1 cellular context compared by ENCODE assay signal in the genomic region with DNA sequence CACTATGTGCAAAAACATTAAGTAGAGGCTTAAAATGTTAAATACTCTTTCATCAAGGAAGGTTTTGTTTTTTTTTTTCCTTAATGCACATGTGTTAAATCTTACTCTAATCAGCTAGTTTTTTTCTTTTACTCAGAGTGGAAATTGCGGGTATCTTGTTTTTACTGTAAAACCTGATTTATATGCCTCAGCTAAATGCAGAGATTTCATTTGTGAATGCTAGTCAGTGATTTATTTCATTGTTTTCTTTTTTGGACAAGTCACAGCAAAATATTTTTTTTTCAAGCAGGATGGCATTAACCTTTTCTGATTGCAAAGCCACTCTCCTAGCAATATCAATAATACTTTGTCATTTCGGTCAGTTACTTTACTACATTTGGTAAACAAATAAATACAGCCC.
A peak's percentile ranks its signal among the peaks of the same experiment; 100 is the strongest.
TF ChIP-seq lines count a peak whose summit lies in the region.

No MANE protein-coding gene starts in this region.

TF ChIP-seq in HEK293, 187 proteins besides CTCF, POLR2A, EP300 and RAD21 (continued from another document):
- TF ChIP-seq, protein P1, sequence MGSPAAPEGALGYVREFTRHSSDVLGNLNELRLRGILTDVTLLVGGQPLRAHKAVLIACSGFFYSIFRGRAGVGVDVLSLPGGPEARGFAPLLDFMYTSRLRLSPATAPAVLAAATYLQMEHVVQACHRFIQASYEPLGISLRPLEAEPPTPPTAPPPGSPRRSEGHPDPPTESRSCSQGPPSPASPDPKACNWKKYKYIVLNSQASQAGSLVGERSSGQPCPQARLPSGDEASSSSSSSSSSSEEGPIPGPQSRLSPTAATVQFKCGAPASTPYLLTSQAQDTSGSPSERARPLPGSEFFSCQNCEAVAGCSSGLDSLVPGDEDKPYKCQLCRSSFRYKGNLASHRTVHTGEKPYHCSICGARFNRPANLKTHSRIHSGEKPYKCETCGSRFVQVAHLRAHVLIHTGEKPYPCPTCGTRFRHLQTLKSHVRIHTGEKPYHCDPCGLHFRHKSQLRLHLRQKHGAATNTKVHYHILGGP (tag by site-specific recombination; IDR thresholded peaks at IDR 0.05): peak; percentile 60; the same call in 1 of the 2 replicates
- TF ChIP-seq, protein P2, sequence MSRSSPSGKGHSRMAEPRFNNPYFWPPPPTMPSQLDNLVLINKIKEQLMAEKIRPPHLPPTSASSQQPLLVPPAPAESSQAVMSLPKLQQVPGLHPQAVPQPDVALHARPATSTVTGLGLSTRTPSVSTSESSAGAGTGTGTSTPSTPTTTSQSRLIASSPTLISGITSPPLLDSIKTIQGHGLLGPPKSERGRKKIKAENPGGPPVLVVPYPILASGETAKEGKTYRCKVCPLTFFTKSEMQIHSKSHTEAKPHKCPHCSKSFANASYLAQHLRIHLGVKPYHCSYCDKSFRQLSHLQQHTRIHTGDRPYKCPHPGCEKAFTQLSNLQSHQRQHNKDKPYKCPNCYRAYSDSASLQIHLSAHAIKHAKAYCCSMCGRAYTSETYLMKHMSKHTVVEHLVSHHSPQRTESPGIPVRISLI (tag by site-specific recombination; IDR thresholded peaks at IDR 0.05): peak; percentile 79
- TF ChIP-seq ZNF654 (tag by site-specific recombination; IDR thresholded peaks at IDR 0.05; ENCODE audit: low read depth): 0 out of 2 replicates have a peak, but pooled peaks have one; percentile 2
- TF ChIP-seq, protein P3, sequence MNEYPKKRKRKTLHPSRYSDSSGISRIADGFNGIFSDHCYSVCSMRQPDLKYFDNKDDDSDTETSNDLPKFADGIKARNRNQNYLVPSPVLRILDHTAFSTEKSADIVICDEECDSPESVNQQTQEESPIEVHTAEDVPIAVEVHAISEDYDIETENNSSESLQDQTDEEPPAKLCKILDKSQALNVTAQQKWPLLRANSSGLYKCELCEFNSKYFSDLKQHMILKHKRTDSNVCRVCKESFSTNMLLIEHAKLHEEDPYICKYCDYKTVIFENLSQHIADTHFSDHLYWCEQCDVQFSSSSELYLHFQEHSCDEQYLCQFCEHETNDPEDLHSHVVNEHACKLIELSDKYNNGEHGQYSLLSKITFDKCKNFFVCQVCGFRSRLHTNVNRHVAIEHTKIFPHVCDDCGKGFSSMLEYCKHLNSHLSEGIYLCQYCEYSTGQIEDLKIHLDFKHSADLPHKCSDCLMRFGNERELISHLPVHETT (tag by site-specific recombination; IDR thresholded peaks at IDR 0.05): no peak
- TF ChIP-seq, protein P4, sequence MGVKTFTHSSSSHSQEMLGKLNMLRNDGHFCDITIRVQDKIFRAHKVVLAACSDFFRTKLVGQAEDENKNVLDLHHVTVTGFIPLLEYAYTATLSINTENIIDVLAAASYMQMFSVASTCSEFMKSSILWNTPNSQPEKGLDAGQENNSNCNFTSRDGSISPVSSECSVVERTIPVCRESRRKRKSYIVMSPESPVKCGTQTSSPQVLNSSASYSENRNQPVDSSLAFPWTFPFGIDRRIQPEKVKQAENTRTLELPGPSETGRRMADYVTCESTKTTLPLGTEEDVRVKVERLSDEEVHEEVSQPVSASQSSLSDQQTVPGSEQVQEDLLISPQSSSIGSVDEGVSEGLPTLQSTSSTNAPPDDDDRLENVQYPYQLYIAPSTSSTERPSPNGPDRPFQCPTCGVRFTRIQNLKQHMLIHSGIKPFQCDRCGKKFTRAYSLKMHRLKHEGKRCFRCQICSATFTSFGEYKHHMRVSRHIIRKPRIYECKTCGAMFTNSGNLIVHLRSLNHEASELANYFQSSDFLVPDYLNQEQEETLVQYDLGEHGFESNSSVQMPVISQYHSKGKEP (tag by site-specific recombination; IDR thresholded peaks at IDR 0.05): no peak
- TF ChIP-seq ZNF555 (tag by site-specific recombination; conservative IDR thresholded peaks at IDR 0.05): no peak
- TF ChIP-seq WT1 (tag by site-specific recombination; IDR thresholded peaks at IDR 0.05): peak; percentile 16; the same call in 1 of the 2 replicates
- TF ChIP-seq ZNF621 (tag by site-specific recombination; IDR thresholded peaks at IDR 0.05): no peak
- no peak for TF ChIP-seq MYNN (tag by site-specific recombination; IDR thresholded peaks at IDR 0.05; ENCODE audit: borderline replicate concordance)
- TF ChIP-seq, protein P5, sequence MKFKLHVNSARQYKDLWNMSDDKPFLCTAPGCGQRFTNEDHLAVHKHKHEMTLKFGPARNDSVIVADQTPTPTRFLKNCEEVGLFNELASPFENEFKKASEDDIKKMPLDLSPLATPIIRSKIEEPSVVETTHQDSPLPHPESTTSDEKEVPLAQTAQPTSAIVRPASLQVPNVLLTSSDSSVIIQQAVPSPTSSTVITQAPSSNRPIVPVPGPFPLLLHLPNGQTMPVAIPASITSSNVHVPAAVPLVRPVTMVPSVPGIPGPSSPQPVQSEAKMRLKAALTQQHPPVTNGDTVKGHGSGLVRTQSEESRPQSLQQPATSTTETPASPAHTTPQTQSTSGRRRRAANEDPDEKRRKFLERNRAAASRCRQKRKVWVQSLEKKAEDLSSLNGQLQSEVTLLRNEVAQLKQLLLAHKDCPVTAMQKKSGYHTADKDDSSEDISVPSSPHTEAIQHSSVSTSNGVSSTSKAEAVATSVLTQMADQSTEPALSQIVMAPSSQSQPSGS (tag by site-specific recombination; IDR thresholded peaks at IDR 0.05; ENCODE audit: low read depth): no peak
- TF ChIP-seq, protein P6, sequence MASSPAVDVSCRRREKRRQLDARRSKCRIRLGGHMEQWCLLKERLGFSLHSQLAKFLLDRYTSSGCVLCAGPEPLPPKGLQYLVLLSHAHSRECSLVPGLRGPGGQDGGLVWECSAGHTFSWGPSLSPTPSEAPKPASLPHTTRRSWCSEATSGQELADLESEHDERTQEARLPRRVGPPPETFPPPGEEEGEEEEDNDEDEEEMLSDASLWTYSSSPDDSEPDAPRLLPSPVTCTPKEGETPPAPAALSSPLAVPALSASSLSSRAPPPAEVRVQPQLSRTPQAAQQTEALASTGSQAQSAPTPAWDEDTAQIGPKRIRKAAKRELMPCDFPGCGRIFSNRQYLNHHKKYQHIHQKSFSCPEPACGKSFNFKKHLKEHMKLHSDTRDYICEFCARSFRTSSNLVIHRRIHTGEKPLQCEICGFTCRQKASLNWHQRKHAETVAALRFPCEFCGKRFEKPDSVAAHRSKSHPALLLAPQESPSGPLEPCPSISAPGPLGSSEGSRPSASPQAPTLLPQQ (tag by site-specific recombination; IDR thresholded peaks at IDR 0.05): no peak
- TF ChIP-seq ZBTB1 (tag by site-specific recombination; IDR thresholded peaks at IDR 0.05): no peak
- TF ChIP-seq, protein P7, sequence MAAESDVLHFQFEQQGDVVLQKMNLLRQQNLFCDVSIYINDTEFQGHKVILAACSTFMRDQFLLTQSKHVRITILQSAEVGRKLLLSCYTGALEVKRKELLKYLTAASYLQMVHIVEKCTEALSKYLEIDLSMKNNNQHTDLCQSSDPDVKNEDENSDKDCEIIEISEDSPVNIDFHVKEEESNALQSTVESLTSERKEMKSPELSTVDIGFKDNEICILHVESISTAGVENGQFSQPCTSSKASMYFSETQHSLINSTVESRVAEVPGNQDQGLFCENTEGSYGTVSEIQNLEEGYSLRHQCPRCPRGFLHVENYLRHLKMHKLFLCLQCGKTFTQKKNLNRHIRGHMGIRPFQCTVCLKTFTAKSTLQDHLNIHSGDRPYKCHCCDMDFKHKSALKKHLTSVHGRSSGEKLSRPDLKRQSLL (tag by site-specific recombination; IDR thresholded peaks at IDR 0.05): no peak
- TF ChIP-seq ZNF776 (tag by site-specific recombination; IDR thresholded peaks at IDR 0.05; ENCODE audit: borderline replicate concordance): no peak
- TF ChIP-seq, protein P8, sequence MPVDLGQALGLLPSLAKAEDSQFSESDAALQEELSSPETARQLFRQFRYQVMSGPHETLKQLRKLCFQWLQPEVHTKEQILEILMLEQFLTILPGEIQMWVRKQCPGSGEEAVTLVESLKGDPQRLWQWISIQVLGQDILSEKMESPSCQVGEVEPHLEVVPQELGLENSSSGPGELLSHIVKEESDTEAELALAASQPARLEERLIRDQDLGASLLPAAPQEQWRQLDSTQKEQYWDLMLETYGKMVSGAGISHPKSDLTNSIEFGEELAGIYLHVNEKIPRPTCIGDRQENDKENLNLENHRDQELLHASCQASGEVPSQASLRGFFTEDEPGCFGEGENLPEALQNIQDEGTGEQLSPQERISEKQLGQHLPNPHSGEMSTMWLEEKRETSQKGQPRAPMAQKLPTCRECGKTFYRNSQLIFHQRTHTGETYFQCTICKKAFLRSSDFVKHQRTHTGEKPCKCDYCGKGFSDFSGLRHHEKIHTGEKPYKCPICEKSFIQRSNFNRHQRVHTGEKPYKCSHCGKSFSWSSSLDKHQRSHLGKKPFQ (tag by site-specific recombination; IDR thresholded peaks at IDR 0.05): no peak
- TF ChIP-seq, protein P9, sequence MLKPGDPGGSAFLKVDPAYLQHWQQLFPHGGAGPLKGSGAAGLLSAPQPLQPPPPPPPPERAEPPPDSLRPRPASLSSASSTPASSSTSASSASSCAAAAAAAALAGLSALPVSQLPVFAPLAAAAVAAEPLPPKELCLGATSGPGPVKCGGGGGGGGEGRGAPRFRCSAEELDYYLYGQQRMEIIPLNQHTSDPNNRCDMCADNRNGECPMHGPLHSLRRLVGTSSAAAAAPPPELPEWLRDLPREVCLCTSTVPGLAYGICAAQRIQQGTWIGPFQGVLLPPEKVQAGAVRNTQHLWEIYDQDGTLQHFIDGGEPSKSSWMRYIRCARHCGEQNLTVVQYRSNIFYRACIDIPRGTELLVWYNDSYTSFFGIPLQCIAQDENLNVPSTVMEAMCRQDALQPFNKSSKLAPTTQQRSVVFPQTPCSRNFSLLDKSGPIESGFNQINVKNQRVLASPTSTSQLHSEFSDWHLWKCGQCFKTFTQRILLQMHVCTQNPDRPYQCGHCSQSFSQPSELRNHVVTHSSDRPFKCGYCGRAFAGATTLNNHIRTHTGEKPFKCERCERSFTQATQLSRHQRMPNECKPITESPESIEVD (tag by site-specific recombination; IDR thresholded peaks at IDR 0.05): peak; percentile 76
- TF ChIP-seq ZNF596 (tag by site-specific recombination; IDR thresholded peaks at IDR 0.05): no peak
- TF ChIP-seq YY1 (tag by site-specific recombination; IDR thresholded peaks at IDR 0.05): no peak
- peak; percentile 25; the same call in 1 of the 2 replicates for TF ChIP-seq ZNF664 (tag by site-specific recombination; IDR thresholded peaks at IDR 0.05)
- TF ChIP-seq ZNF785 (tag by site-specific recombination; IDR thresholded peaks at IDR 0.05): no peak
- no peak for TF ChIP-seq YY2 (tag by site-specific recombination; IDR thresholded peaks at IDR 0.05)
- no peak for TF ChIP-seq KLF7 (tag by site-specific recombination; IDR thresholded peaks at IDR 0.05; ENCODE audit: borderline replicate concordance)
- TF ChIP-seq ZNF37A (tag by site-specific recombination; IDR thresholded peaks at IDR 0.05): no peak
- no peak for TF ChIP-seq ZNF561 (tag by site-specific recombination; IDR thresholded peaks at IDR 0.05; ENCODE audit: borderline replicate concordance)
- no peak for TF ChIP-seq IKZF3 (tag by site-specific recombination; IDR thresholded peaks at IDR 0.05)
- TF ChIP-seq GFI1B (tag by site-specific recombination; IDR thresholded peaks at IDR 0.05): peak; percentile 99
- TF ChIP-seq ZNF223 (tag by site-specific recombination; IDR thresholded peaks at IDR 0.05): no peak
- no peak for TF ChIP-seq ZNF311 (tag by site-specific recombination; IDR thresholded peaks at IDR 0.05; ENCODE audit: borderline replicate concordance)
- 0 out of 2 replicates have a peak, but pooled peaks have one; percentile 3 for TF ChIP-seq ZNF146 (tag by site-specific recombination; IDR thresholded peaks at IDR 0.05)
- TF ChIP-seq, protein P10, sequence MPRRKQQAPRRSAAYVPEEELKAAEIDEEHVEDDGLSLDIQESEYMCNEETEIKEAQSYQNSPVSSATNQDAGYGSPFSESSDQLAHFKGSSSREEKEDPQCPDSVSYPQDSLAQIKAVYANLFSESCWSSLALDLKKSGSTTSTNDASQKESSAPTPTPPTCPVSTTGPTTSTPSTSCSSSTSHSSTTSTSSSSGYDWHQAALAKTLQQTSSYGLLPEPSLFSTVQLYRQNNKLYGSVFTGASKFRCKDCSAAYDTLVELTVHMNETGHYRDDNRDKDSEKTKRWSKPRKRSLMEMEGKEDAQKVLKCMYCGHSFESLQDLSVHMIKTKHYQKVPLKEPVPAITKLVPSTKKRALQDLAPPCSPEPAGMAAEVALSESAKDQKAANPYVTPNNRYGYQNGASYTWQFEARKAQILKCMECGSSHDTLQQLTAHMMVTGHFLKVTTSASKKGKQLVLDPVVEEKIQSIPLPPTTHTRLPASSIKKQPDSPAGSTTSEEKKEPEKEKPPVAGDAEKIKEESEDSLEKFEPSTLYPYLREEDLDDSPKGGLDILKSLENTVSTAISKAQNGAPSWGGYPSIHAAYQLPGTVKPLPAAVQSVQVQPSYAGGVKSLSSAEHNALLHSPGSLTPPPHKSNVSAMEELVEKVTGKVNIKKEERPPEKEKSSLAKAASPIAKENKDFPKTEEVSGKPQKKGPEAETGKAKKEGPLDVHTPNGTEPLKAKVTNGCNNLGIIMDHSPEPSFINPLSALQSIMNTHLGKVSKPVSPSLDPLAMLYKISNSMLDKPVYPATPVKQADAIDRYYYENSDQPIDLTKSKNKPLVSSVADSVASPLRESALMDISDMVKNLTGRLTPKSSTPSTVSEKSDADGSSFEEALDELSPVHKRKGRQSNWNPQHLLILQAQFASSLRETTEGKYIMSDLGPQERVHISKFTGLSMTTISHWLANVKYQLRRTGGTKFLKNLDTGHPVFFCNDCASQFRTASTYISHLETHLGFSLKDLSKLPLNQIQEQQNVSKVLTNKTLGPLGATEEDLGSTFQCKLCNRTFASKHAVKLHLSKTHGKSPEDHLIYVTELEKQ (tag by site-specific recombination; IDR thresholded peaks at IDR 0.05; ENCODE audit: borderline replicate concordance): no peak
- TF ChIP-seq ZNF433 (tag by site-specific recombination; IDR thresholded peaks at IDR 0.05; ENCODE audit: low read depth): no peak
- TF ChIP-seq ZBTB7A (tag by site-specific recombination; IDR thresholded peaks at IDR 0.05; ENCODE audit: low read depth): no peak
- TF ChIP-seq ZNF391 (tag by site-specific recombination; IDR thresholded peaks at IDR 0.05; ENCODE audit: borderline replicate concordance, low read depth): no peak
- no peak for TF ChIP-seq ZEB2 (tag by site-specific recombination; IDR thresholded peaks at IDR 0.05)
- no peak for TF ChIP-seq ZNF658 (tag by site-specific recombination; IDR thresholded peaks at IDR 0.05)
- TF ChIP-seq ZNF132 (tag by site-specific recombination; IDR thresholded peaks at IDR 0.05; ENCODE audit: borderline replicate concordance): no peak
